In the genomic region with DNA sequence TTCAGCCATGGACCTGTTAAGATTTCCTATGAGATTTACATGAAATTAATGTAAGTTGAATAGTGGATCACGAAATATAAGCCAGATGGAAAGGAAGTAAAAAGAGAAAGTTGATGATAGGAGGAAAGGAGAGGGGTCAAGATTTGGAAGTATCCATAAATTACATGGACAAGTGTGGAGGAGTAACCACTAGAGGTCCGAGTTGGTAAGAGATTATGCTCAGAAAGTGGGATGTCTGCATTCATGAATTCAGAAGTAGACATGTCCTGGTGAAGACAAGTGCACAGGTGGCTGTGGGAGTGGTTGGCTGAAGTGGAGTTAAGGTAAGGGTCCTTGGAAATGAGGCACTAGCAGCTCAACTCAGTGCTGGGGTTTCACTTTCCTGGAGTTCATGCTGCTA, we compare ENCODE assay signal across 7 cellular contexts. TPM values are rescaled to one million over a fixed set of nuclear protein-coding genes. Genes with fewer than 3 reads are reported as not detected.
DNase-seq lines count a peak whose midpoint lies in the region; ATAC-seq, FAIRE-seq and TF ChIP-seq lines count a peak whose summit lies in the region.
"Not testable (repeated sequence)": the region's sequence is repeated elsewhere in the genome, so short reads cannot be mapped to it uniquely, and the experiment has no call there.

No MANE protein-coding gene starts in this region.

- not testable (repeated sequence) for H3K27ac ChIP-seq in AG04450 (ENCODE audit: low read depth, low read length); WERI-Rb-1

- peak; percentile 11; the same call in 1 of the 2 replicates for TF ChIP-seq RAD21 in Ishikawa (IDR thresholded peaks at IDR 0.05; ENCODE audit: low read depth)

- not testable (repeated sequence) for H3K4me3 ChIP-seq in AG04450 (ENCODE audit: low read depth, low read length); WERI-Rb-1 (ENCODE audit: low read depth, low read length); epithelial cell of esophagus (ENCODE audit: low read length)

- POLR2A ChIA-PET in AG04450 (lab: Yijun Ruan, JAX) = not testable (repeated sequence)

- TF ChIP-seq CTCF in AG04450 (IDR thresholded peaks at IDR 0.05; ENCODE audit: low read depth, low read length) (0 out of 2 replicates have a peak, but pooled peaks have one; percentile 3), WERI-Rb-1 (IDR thresholded peaks at IDR 0.05; ENCODE audit: low read depth, low read length) (0 out of 2 replicates have a peak, but pooled peaks have one; percentile 10)
- TF ChIP-seq CTCF in epithelial cell of esophagus (IDR thresholded peaks at IDR 0.05; ENCODE audit: insufficient read depth, low read depth, low read length, missing control alignments) = not testable (repeated sequence)

- peak; percentile 29 for ATAC-seq in left lobe of liver

- not testable (repeated sequence) for DNase-seq in AG04450 (ENCODE audit: low read depth, low spot score); GM12892 (ENCODE audit: insufficient read length); WERI-Rb-1; left lobe of liver (ENCODE audit: low spot score)
- DNase-seq in NCI-H82 (lab: John Stamatoyannopoulos, UW) (peak; percentile 1), epithelial cell of esophagus (ENCODE audit: low read depth) (peak; percentile 3)

- TF ChIP-seq POLR2A in GM12892 (IDR thresholded peaks at IDR 0.05; ENCODE audit: low read depth, low read length) = not testable (repeated sequence)

- TF ChIP-seq EP300 in Ishikawa (IDR thresholded peaks at IDR 0.05; ENCODE audit: borderline replicate concordance) = not testable (repeated sequence)

- CTCF ChIA-PET in AG04450 (lab: Charles Lee) = not testable (repeated sequence)

- H3K36me3 ChIP-seq in WERI-Rb-1 = not testable (repeated sequence)

- not testable (repeated sequence) for H3K27me3 ChIP-seq in AG04450 (ENCODE audit: control insufficient read depth, insufficient read depth, low read length); WERI-Rb-1 (ENCODE audit: insufficient read depth, low read depth, severe bottlenecking)

- H3K9me3 ChIP-seq in AG04450 (ENCODE audit: control insufficient read depth, insufficient read depth, low read length); WERI-Rb-1 (ENCODE audit: severe bottlenecking): not testable (repeated sequence)

- peak; percentile 66 for FAIRE-seq in GM12892 (lab: Jason Lieb, UNC)

RNA-seq across cellular contexts. Expression of gene POMZP3, which starts 29.3 kb away (rescaled TPM):
- 4.1 and 5.6 TPM in 2 replicates for polyA plus RNA-seq in AG04450 (2011; rRNA removed)
- polyA minus RNA-seq in AG04450 (2011; rRNA and poly(A)+ RNA removed) = 5.2 and 7.8 TPM in 2 replicates
- polyA plus RNA-seq in GM12892 (2012; ENCODE audit: missing spikeins) = 9.5 TPM
- total RNA-seq in left lobe of liver = 4.4 TPM
